ENCODE assay signal across 8 cellular contexts in genomic region chr15:92903956-92904831, GRCh38. TPM values are rescaled to one million over a fixed set of nuclear protein-coding genes. Genes with fewer than 3 reads are reported as not detected.
DNase-seq lines count a peak whose midpoint lies in the region; ATAC-seq and TF ChIP-seq lines count a peak whose summit lies in the region.

No MANE protein-coding gene starts in this region.

- H3K4me1 ChIP-seq in right atrium auricular region = peaks cover 0 to 65% of the 10 kb centered on the region in 2 donors
- peaks cover 7% of the 10 kb centered on the region for H3K4me1 ChIP-seq in prostate gland (replicated peaks)
- no peaks in the 10 kb centered on the region for H3K4me1 ChIP-seq in urinary bladder (ENCODE audit: insufficient read depth)

- H3K27ac ChIP-seq in angular gyrus (ENCODE audit: low read depth, low read length) (peak overlapping the region; percentile 98), right atrium auricular region (peak overlapping the region; percentile 92 to 97), prostate gland (peak overlapping the region; percentile 98), urinary bladder (ENCODE audit: low read depth) (peak overlapping the region; percentile 96)

- H3K27me3 ChIP-seq in right atrium auricular region = no peaks in the 10 kb centered on the region
- no peaks in the 10 kb centered on the region for H3K27me3 ChIP-seq in prostate gland (replicated peaks; ENCODE audit: insufficient read depth)

- ATAC-seq in GM18499 (IDR thresholded peaks at IDR 0.05; ENCODE audit: insufficient read depth, unreplicated experiment) (peak; percentile 42), HG02938 (IDR thresholded peaks at IDR 0.05; ENCODE audit: unreplicated experiment) (peak; percentile 67), T-helper 17 cell (peak; percentile 86)

- WGBS in prostate gland = under 1% methylated on average over 19 of the region's 50 CpGs
- WGBS in urinary bladder = under 1% methylated on average over 50 of the region's 50 CpGs

- intact Hi-C loops in prostate gland (cut with DNase I) = loop anchor here (5.0 kb wide), 1 partner anchor 97 kb away; no protein-coding TSS in a partner anchor

- peak overlapping the region; percentile 100 for H3K27ac Mint-ChIP-seq in T-helper 17 cell

- H3K36me3 Mint-ChIP-seq in T-helper 17 cell (ENCODE audit: low read depth) = peaks cover 9% of the 10 kb centered on the region

- no peaks in the 10 kb centered on the region for H3K9me3 ChIP-seq in T-helper 17 cell (ENCODE audit: control insufficient read depth, low read length, poor library complexity, severe bottlenecking)
- no peaks in the 10 kb centered on the region for H3K9me3 ChIP-seq in right atrium auricular region
- no peaks in the 10 kb centered on the region for H3K9me3 ChIP-seq in prostate gland

- H3K4me3 Mint-ChIP-seq in T-helper 17 cell = peak overlapping the region; percentile 97

- peak; percentile 93 for TF ChIP-seq POLR2A in prostate gland (IDR thresholded peaks at IDR 0.05)

- H3K36me3 ChIP-seq in right atrium auricular region = no peaks in the 10 kb centered on the region
- H3K36me3 ChIP-seq in prostate gland = no peaks in the 10 kb centered on the region
- peaks cover 2% of the 10 kb centered on the region for H3K36me3 ChIP-seq in urinary bladder (ENCODE audit: insufficient read depth)

- peak; percentile 96 for DNase-seq in NCI-H1694 treated with DMSO at 0.1 percent for 48 hours (lab: John Stamatoyannopoulos, UW)
- DNase-seq in T-helper 17 cell = peak; percentile 99 to 100 (median 99)
- peak; percentile 100 for DNase-seq in right atrium auricular region (ENCODE audit: low spot score)
- DNase-seq in prostate gland (ENCODE audit: low spot score) = peak; percentile 98

- TF ChIP-seq CTCF in right atrium auricular region (IDR thresholded peaks at IDR 0.05) (no peak), prostate gland (IDR thresholded peaks at IDR 0.05) (peak in 2 of 4 experiments; percentile 26 to 36)

- H3K4me3 ChIP-seq in right atrium auricular region (peak overlapping the region; percentile 60 to 62), prostate gland (peak overlapping the region; percentile 55 to 63), urinary bladder (ENCODE audit: low read depth, low read length) (peak overlapping the region; percentile 58)

- no peaks in the 10 kb centered on the region for H3K27me3 Mint-ChIP-seq in T-helper 17 cell

- peaks cover 59% of the 10 kb centered on the region for H3K4me1 Mint-ChIP-seq in T-helper 17 cell

RNA-seq across cellular contexts. Expression of gene CHD2, which starts 4.1 kb away (rescaled TPM):
- total RNA-seq in T-helper 17 cell (100 to 1,000 TPM; 505 to 520 TPM), right atrium auricular region (10 to 100 TPM; 31.1 to 37.9 TPM), prostate gland (100 to 1,000 TPM in 1 of 2 donors, 10 to 100 TPM in 1; 76.3 to 137 TPM), urinary bladder (210 TPM)
- 29.9 TPM for polyA plus RNA-seq in urinary bladder

Comparison
In these comparisons a context has a peak if more than half of its experiments do, and no peak if none do; other contexts are left out.
1. Peak in every context shown above with its lines: DNase-seq, ATAC-seq, H3K4me3 ChIP-seq and H3K27ac ChIP-seq.